ENCODE assay signal across 1 cellular context in genomic region chr6:168867247-168868102, GRCh38.
TF ChIP-seq lines count a peak whose summit lies in the region.

No MANE protein-coding gene starts in this region.

TF ChIP-seq in WTC11, 78 proteins besides CTCF, POLR2A, EP300 and RAD21 (continued from another document):
- no peak for TF ChIP-seq STAT6 (CRISPR knock-in tag; conservative IDR thresholded peaks at IDR 0.05; ENCODE audit: low read depth)
- no peak for TF ChIP-seq ZNF232 (CRISPR knock-in tag; IDR thresholded peaks at IDR 0.05)
- no peak for TF ChIP-seq ZBTB21 (CRISPR knock-in tag; IDR thresholded peaks at IDR 0.05; ENCODE audit: borderline replicate concordance)
- no peak for TF ChIP-seq E2F5 (CRISPR knock-in tag; IDR thresholded peaks at IDR 0.05)
- no peak for TF ChIP-seq SOX15 (CRISPR knock-in tag; IDR thresholded peaks at IDR 0.05)
- no peak for TF ChIP-seq USF1 (CRISPR knock-in tag; IDR thresholded peaks at IDR 0.05)
